In the genomic region with DNA sequence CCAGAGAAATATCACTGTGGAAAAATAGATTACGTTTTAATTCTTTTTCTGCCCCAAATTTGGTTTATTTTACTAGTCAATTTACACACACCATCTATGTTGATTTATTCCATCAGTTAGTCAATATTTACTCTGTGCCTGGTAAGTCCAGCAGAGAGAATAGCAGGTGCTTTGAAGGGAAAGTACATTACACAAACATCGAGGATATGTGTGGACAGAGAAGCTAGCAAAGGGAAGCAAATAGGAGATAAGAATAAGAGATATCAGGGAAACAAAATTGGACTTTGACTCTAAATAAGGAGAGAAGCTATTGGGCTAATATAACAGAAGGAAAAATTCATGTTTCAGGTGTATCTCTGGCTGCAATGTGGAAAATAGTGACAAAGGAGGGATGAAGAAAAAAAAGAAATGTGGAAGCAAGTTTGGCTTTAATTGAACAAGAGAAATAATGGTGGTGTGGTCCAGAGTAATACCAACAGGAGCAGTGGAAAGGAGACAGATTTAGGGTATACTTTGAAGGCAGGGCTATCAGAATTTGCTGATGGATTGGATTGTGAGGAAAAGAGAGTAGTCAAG, we compare ENCODE assay signal across 1 cellular context.
TF ChIP-seq lines count a peak whose summit lies in the region.

No MANE protein-coding gene starts in this region.

TF ChIP-seq in HepG2, 621 proteins besides CTCF, POLR2A, EP300 and RAD21 (continued from another document):
- TF ChIP-seq, protein P1, sequence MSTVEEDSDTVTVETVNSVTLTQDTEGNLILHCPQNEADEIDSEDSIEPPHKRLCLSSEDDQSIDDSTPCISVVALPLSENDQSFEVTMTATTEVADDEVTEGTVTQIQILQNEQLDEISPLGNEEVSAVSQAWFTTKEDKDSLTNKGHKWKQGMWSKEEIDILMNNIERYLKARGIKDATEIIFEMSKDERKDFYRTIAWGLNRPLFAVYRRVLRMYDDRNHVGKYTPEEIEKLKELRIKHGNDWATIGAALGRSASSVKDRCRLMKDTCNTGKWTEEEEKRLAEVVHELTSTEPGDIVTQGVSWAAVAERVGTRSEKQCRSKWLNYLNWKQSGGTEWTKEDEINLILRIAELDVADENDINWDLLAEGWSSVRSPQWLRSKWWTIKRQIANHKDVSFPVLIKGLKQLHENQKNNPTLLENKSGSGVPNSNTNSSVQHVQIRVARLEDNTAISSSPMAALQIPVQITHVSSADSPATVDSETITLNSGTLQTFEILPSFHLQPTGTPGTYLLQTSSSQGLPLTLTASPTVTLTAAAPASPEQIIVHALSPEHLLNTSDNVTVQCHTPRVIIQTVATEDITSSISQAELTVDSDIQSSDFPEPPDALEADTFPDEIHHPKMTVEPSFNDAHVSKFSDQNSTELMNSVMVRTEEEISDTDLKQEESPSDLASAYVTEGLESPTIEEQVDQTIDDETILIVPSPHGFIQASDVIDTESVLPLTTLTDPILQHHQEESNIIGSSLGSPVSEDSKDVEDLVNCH (CRISPR knock-in tag; IDR thresholded peaks at IDR 0.05), result no peak
- TF ChIP-seq CHCHD3 (CRISPR knock-in tag; IDR thresholded peaks at IDR 0.05) (no peak), HDAC1 (CRISPR knock-in tag; IDR thresholded peaks at IDR 0.05) (peak; percentile 93), TEAD2 (CRISPR knock-in tag; IDR thresholded peaks at IDR 0.05) (no peak), ZNF761 (CRISPR knock-in tag; conservative IDR thresholded peaks at IDR 0.05) (no peak), ZNF652 (CRISPR knock-in tag; IDR thresholded peaks at IDR 0.05; ENCODE audit: borderline replicate concordance, low read depth) (peak; percentile 60; the same call in 1 of the 2 replicates), PAX8 (CRISPR knock-in tag; IDR thresholded peaks at IDR 0.05; ENCODE audit: borderline replicate concordance) (no peak), TRIM24 (CRISPR knock-in tag; IDR thresholded peaks at IDR 0.05) (peak; percentile 59; the same call in 1 of the 2 replicates), TBX2 (CRISPR knock-in tag; IDR thresholded peaks at IDR 0.05; ENCODE audit: borderline replicate concordance) (peak; percentile 85), ZNF460 (CRISPR knock-in tag; IDR thresholded peaks at IDR 0.05; ENCODE audit: borderline replicate concordance) (no peak; the same call in 1 of the 2 replicates), ZC3H13 (CRISPR knock-in tag; IDR thresholded peaks at IDR 0.05) (no peak), BCL6 (CRISPR knock-in tag; IDR thresholded peaks at IDR 0.05) (peak; percentile 98), ZNF546 (CRISPR knock-in tag; conservative IDR thresholded peaks at IDR 0.05) (no peak), ZNF773 (CRISPR knock-in tag; IDR thresholded peaks at IDR 0.05; ENCODE audit: borderline replicate concordance) (no peak), ETV5 (CRISPR knock-in tag; IDR thresholded peaks at IDR 0.05; ENCODE audit: borderline replicate concordance) (peak; percentile 84; the same call in 1 of the 2 replicates), NFIB (CRISPR knock-in tag; IDR thresholded peaks at IDR 0.05; ENCODE audit: borderline replicate concordance) (no peak), NCOA2 (CRISPR knock-in tag; IDR thresholded peaks at IDR 0.05) (peak; percentile 98), NFATC3 (CRISPR knock-in tag; IDR thresholded peaks at IDR 0.05) (no peak), TARDBP (CRISPR knock-in tag; IDR thresholded peaks at IDR 0.05) (peak; percentile 94), JUN (CRISPR knock-in tag; IDR thresholded peaks at IDR 0.05) (no peak)
- TF ChIP-seq, protein P2, sequence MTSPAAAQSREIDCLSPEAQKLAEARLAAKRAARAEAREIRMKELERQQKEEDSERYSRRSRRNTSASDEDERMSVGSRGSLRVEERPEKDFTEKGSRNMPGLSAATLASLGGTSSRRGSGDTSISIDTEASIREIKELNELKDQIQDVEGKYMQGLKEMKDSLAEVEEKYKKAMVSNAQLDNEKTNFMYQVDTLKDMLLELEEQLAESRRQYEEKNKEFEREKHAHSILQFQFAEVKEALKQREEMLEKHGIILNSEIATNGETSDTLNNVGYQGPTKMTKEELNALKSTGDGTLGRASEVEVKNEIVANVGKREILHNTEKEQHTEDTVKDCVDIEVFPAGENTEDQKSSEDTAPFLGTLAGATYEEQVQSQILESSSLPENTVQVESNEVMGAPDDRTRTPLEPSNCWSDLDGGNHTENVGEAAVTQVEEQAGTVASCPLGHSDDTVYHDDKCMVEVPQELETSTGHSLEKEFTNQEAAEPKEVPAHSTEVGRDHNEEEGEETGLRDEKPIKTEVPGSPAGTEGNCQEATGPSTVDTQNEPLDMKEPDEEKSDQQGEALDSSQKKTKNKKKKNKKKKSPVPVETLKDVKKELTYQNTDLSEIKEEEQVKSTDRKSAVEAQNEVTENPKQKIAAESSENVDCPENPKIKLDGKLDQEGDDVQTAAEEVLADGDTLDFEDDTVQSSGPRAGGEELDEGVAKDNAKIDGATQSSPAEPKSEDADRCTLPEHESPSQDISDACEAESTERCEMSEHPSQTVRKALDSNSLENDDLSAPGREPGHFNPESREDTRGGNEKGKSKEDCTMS (CRISPR knock-in tag; conservative IDR thresholded peaks at IDR 0.05), result no peak
